In the genomic region with DNA sequence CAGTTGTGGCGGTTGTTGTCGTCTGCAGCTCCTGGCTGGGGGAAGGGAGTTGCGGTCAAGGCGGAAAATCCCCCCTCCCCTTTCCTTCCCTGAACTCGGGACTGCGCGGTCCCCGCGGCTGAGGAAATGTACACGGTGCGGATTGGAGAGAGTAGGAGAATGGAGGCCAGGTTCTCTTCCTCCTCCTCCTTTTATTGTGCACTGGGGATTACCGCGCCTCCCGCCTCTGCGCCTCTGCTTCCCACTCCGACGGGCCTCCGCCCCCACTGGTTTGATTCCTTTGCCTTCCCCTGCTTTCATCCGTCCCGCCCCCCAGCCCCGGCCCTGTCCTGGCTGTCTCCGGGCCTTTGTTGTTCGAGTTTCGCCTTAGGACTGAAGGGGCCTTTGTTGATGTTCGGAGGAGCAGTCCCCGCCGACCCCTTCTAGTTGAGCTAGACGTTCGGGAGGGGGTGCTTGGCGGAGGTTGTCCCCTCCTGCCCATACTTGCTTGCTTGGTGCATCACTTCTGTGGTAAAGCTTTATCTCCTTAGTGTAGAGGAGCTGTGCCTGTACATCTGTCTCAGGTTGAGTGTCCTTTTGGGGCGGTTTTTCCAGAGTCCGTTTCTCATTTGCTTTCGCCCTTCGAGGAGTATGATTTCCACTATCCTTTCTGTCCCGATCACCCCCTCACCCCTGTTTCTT, we compare ENCODE assay signal across 8 cellular contexts. TPM values are rescaled to one million over a fixed set of nuclear protein-coding genes. Genes with fewer than 3 reads are reported as not detected.
DNase-seq lines count a peak whose midpoint lies in the region; ATAC-seq, FAIRE-seq and TF ChIP-seq lines count a peak whose summit lies in the region.

No MANE protein-coding gene starts in this region.

- H3K4me3 ChIP-seq in cardiac muscle cell, result peak overlapping the region; percentile 95
- peak overlapping the region; percentile 89 to 99 (median 94) for H3K4me3 ChIP-seq in pancreas
- H3K4me3 ChIP-seq in urinary bladder (ENCODE audit: low read depth, low read length), result peak overlapping the region; percentile 75

- peaks cover 15% of the 10 kb centered on the region for H3K4me1 ChIP-seq in cardiac muscle cell (ENCODE audit: low read depth)
- peaks cover 4 to 44% (median 5%) of the 10 kb centered on the region in 3 donors for H3K4me1 ChIP-seq in pancreas
- H3K4me1 ChIP-seq in urinary bladder (ENCODE audit: insufficient read depth), result no peaks in the 10 kb centered on the region

- intact Hi-C loops in pancreas (cut with DNase I), result no loop called here

- H3K27me3 ChIP-seq in cardiac muscle cell (no peaks in the 10 kb centered on the region), pancreas (no peaks in the 10 kb centered on the region)

- H3K27me3 Mint-ChIP-seq in activated naive CD4-positive, alpha-beta T cell treated with anti-CD3 and anti-CD28 coated beads, Interleukin-2, amount 50 U/mL, for 24 hours, result no peaks in the 10 kb centered on the region

- WGBS in pancreas, 2 donors, result 1% methylated on average over 24 to 35 of the region's 35 CpGs
- under 1% methylated on average over 35 of the region's 35 CpGs for WGBS in urinary bladder

- DNase-seq in NCI-H2227 (lab: John Stamatoyannopoulos, UW; ENCODE audit: unreplicated experiment) (peak; percentile 46), NCI-H2227 treated with DMSO at 0.1 percent for 48 hours (lab: John Stamatoyannopoulos, UW) (no peak), RPMI7951 (ENCODE audit: low read depth) (peak; percentile 58), cardiac muscle cell (ENCODE audit: low read depth in 1 of 2, low spot score in 1 of 2) (peak; percentile 58), pancreas (peak in 5 of 6 donors; percentile 27 to 69 (median 63))

- H3K36me3 ChIP-seq in cardiac muscle cell, result no peaks in the 10 kb centered on the region
- no peaks in the 10 kb centered on the region for H3K36me3 ChIP-seq in pancreas
- no peaks in the 10 kb centered on the region for H3K36me3 ChIP-seq in urinary bladder (ENCODE audit: insufficient read depth)

- no peaks in the 10 kb centered on the region for H3K9me3 ChIP-seq in cardiac muscle cell (ENCODE audit: low read depth)
- no peaks in the 10 kb centered on the region for H3K9me3 ChIP-seq in pancreas

- no peak for TF ChIP-seq CTCF in cardiac muscle cell (IDR thresholded peaks at IDR 0.05; ENCODE audit: low read depth, low read length)
- no peak for TF ChIP-seq CTCF in pancreas (IDR thresholded peaks at IDR 0.05)

- peaks cover 61% of the 10 kb centered on the region for H3K4me1 Mint-ChIP-seq in activated naive CD4-positive, alpha-beta T cell treated with anti-CD3 and anti-CD28 coated beads, Interleukin-2, amount 50 U/mL, for 24 hours

- FAIRE-seq in pancreas (lab: Jason Lieb, UNC), result no peak

- H3K27ac ChIP-seq in cardiac muscle cell (peak overlapping the region; percentile 97), pancreas (peak overlapping the region; percentile 74 to 98 (median 90)), urinary bladder (ENCODE audit: low read depth) (peak overlapping the region; percentile 95)

- peak overlapping the region; percentile 98 for H3K27ac Mint-ChIP-seq in activated naive CD4-positive, alpha-beta T cell treated with anti-CD3 and anti-CD28 coated beads, Interleukin-2, amount 50 U/mL, for 24 hours

- H3K4me3 Mint-ChIP-seq in activated naive CD4-positive, alpha-beta T cell treated with anti-CD3 and anti-CD28 coated beads, Interleukin-2, amount 50 U/mL, for 24 hours, result peak overlapping the region; percentile 91

- peak; percentile 5 for ATAC-seq in HG03045 (IDR thresholded peaks at IDR 0.05; ENCODE audit: unreplicated experiment)
- ATAC-seq in pancreas, result peak; percentile 9 to 43 (median 21)

- peaks cover 12% of the 10 kb centered on the region for H3K36me3 Mint-ChIP-seq in activated naive CD4-positive, alpha-beta T cell treated with anti-CD3 and anti-CD28 coated beads, Interleukin-2, amount 50 U/mL, for 24 hours

- no peaks in the 10 kb centered on the region for H3K9me3 Mint-ChIP-seq in activated naive CD4-positive, alpha-beta T cell treated with anti-CD3 and anti-CD28 coated beads, Interleukin-2, amount 50 U/mL, for 24 hours

RNA-seq across cellular contexts. Expression of gene ZNF292, which starts 0.7 kb away (rescaled TPM):
- total RNA-seq in RPMI7951 (2014; rRNA removed; shearing (Covaris generic)), result 13.3 and 26.8 TPM in 2 replicates
- total RNA-seq in cardiac muscle cell (43.3 and 48.7 TPM in 2 replicates), pancreas (10 to 100 TPM; 14.8 to 28.5 (median 17.0) TPM), urinary bladder (138 TPM)
- polyA plus RNA-seq in cardiac muscle cell (50.4 and 60.1 TPM in 2 replicates), pancreas (1 to 10 TPM; 4.2 to 5.9 TPM), urinary bladder (8.5 TPM)
